In the genomic region with DNA sequence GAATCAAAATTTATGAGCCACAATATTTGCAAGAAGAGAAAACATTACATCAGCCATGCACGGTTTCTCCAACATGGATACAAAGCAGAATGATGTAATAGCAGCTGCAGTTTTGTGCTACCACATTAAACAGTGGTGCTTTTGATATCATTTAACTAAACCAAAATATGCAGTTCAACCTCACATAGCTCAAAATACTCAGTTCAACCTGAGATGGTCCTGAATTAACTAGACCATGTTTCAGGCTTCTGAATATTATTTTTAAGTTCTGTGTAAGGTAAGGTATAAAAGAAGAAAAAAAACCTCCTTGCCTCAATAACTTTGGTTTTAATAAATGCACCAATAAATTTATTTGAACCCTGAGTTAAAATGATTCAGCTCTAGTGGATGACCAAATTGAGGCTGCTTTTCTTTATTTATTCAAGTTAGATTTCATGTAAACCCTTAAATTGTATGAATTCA, we compare ENCODE assay signal across 10 cellular contexts. TPM values are rescaled to one million over a fixed set of nuclear protein-coding genes. Genes with fewer than 3 reads are reported as not detected.
DNase-seq lines count a peak whose midpoint lies in the region; FAIRE-seq and TF ChIP-seq lines count a peak whose summit lies in the region.
"Had no signal": no experiment of that assay in that cellular context is flagged by ENCODE, and none has a peak within 500 bp of the region (broad histone marks: within the 10 kb centered on the region; RNA-seq: fewer than 3 reads in every experiment).

No MANE protein-coding gene starts in this region.

- no peak overlapping the region for H3K23ac ChIP-seq in mesenchymal stem cell (ENCODE audit: low read length in 2 of 2)

- H3K27me3 Mint-ChIP-seq in type B pancreatic cell = no peaks in the 10 kb centered on the region
- H3K27me3 Mint-ChIP-seq: central memory CD8-positive, alpha-beta T cell had no signal

- no peak overlapping the region for H2AFZ ChIP-seq in mesenchymal stem cell (ENCODE audit: low read depth, low read length)

- H2BK12ac ChIP-seq in mesenchymal stem cell (ENCODE audit: low read length in 2 of 2) = no peak overlapping the region

- no peak overlapping the region for H3K4me3 Mint-ChIP-seq in type B pancreatic cell
- H3K4me3 Mint-ChIP-seq: central memory CD8-positive, alpha-beta T cell had no signal

- H3K9me3 ChIP-seq in mesenchymal stem cell (ENCODE audit: control insufficient read depth, low read length) = no peaks in the 10 kb centered on the region

- no peak for TF ChIP-seq CTCF in astrocyte of the spinal cord (IDR thresholded peaks at IDR 0.05; ENCODE audit: low read depth, low read length)
- no peak for TF ChIP-seq CTCF in type B pancreatic cell (conservative IDR thresholded peaks at IDR 0.05)

- no peak for FAIRE-seq in GM12892 (lab: Jason Lieb, UNC)

- H3K9me3 Mint-ChIP-seq in type B pancreatic cell = no peaks in the 10 kb centered on the region
- H3K9me3 Mint-ChIP-seq: central memory CD8-positive, alpha-beta T cell had no signal

- H3K4ac ChIP-seq in mesenchymal stem cell (ENCODE audit: low read depth in 1 of 2, low read length in 2 of 2) = no peak overlapping the region

- no peaks in the 10 kb centered on the region for H3K4me1 ChIP-seq in mesenchymal stem cell (ENCODE audit: control insufficient read depth, insufficient read depth, low read depth, low read length)

- H2BK120ac ChIP-seq in mesenchymal stem cell (ENCODE audit: low read depth, low read length) = no peak overlapping the region

- H3K27ac Mint-ChIP-seq in type B pancreatic cell = no peak overlapping the region

- no peak overlapping the region for H2AK5ac ChIP-seq in mesenchymal stem cell (ENCODE audit: low read length, severe bottlenecking)

- no peaks in the 10 kb centered on the region for H3K36me3 ChIP-seq in mesenchymal stem cell (ENCODE audit: control insufficient read depth in 1 of 2, insufficient read depth in 2 of 2, low read depth in 1 of 2, low read length in 2 of 2)

- H3K36me3 Mint-ChIP-seq in type B pancreatic cell = no peaks in the 10 kb centered on the region

- H3K4me3 ChIP-seq in astrocyte of the spinal cord (ENCODE audit: low read depth, low read length) (no peak overlapping the region), mesenchymal stem cell (ENCODE audit: insufficient read depth in 1 of 2, low read depth in 1 of 2, low read length in 2 of 2) (no peak overlapping the region)

- no peak overlapping the region for H3K27ac ChIP-seq in mesenchymal stem cell (ENCODE audit: low read length, poor library complexity, severe bottlenecking)

- no peak for TF ChIP-seq POLR2A in GM12892 (IDR thresholded peaks at IDR 0.05; ENCODE audit: low read depth, low read length)

- H3K18ac ChIP-seq in mesenchymal stem cell (ENCODE audit: low read depth in 1 of 2, low read length in 2 of 2) = no peak overlapping the region

- WGBS in mesenchymal stem cell = 75% methylated on average over 1 of the region's 1 CpG

- no peaks in the 10 kb centered on the region for H3K79me1 ChIP-seq in mesenchymal stem cell (replicated peaks; ENCODE audit: low read length, poor library complexity, severe bottlenecking)

- H3K4me2 ChIP-seq in mesenchymal stem cell (ENCODE audit: low read length, poor library complexity, severe bottlenecking) = no peak overlapping the region

- peak overlapping the region; percentile 76 for H3K9ac ChIP-seq in mesenchymal stem cell (ENCODE audit: low read length)

- no peaks in the 10 kb centered on the region for H3K27me3 ChIP-seq in mesenchymal stem cell (ENCODE audit: control insufficient read depth in 1 of 2, insufficient read depth in 1 of 2, low read length in 2 of 2)

- H4K91ac ChIP-seq in mesenchymal stem cell (ENCODE audit: low read length) = no peak overlapping the region

- H2BK15ac ChIP-seq in mesenchymal stem cell (ENCODE audit: low read depth, poor library complexity, severe bottlenecking) = no peak overlapping the region

- H3K14ac ChIP-seq in mesenchymal stem cell (ENCODE audit: low read length in 2 of 2) = no peak overlapping the region

- H2BK5ac ChIP-seq in mesenchymal stem cell (ENCODE audit: low read depth, low read length, poor library complexity, severe bottlenecking) = no peak overlapping the region

- no peaks in the 10 kb centered on the region for H3K4me1 Mint-ChIP-seq in type B pancreatic cell (ENCODE audit: unreplicated experiment)

- peak; percentile 69 for DNase-seq in EH (ENCODE audit: low read depth)
- DNase-seq in MV-4-11 (lab: John Stamatoyannopoulos, UW) = peak; percentile 6
- peak; percentile 78 for DNase-seq in astrocyte of the spinal cord (ENCODE audit: low read depth, low spot score)
- DNase-seq in mesenchymal stem cell = peak; percentile 44
- DNase-seq in type B pancreatic cell (ENCODE audit: extremely low spot score, unreplicated experiment) = no peak
- DNase-seq in GM12892 (ENCODE audit: insufficient read length) = no peak
- no peak for DNase-seq in stimulated activated CD4-positive, alpha-beta T cell treated with anti-CD3 and anti-CD28 coated beads, Interleukin-4, amount 100 ng/mL, for 4 hours
- no peak for DNase-seq in SIG-M5 treated with dmso at 0.1 percent for 504 hours (lab: John Stamatoyannopoulos, UW; ENCODE audit: unreplicated experiment)
- DNase-seq: Kasumi-1 had no signal

- in situ Hi-C loops in astrocyte of the spinal cord (cut with HindIII; ENCODE audit: low sequenced_read_pairs) = no loop called here

- H4K8ac ChIP-seq in mesenchymal stem cell (ENCODE audit: low read length) = no peak overlapping the region

RNA-seq across cellular contexts. Expression of a gene that starts 18.8 kb away (rescaled TPM):
- polyA plus RNA-seq in mesenchymal stem cell (2013, experiment 1 of 2) = not detected
- not detected for polyA plus RNA-seq in mesenchymal stem cell (2013, experiment 2 of 2)
- total RNA-seq in type B pancreatic cell (ENCODE audit: low replicate concordance) = not detected in 2 replicates
- polyA plus RNA-seq in GM12892 (2012; ENCODE audit: missing spikeins) = not detected

Comparison
In these comparisons a context has a peak if more than half of its experiments do, and no peak if none do; other contexts are left out.
1. DNase-seq: peak in EH (single experiment), MV-4-11 (single experiment), astrocyte of the spinal cord (single experiment) and mesenchymal stem cell (single experiment); none in type B pancreatic cell (single experiment), GM12892 (single experiment), stimulated activated CD4-positive, alpha-beta T cell treated with anti-CD3 and anti-CD28 coated beads, Interleukin-4, amount 100 ng/mL, for 4 hours (0 of 2) and SIG-M5 treated with dmso at 0.1 percent for 504 hours (single experiment).